Comparison of ENCODE assay signal across 8 cellular contexts in the genomic region with DNA sequence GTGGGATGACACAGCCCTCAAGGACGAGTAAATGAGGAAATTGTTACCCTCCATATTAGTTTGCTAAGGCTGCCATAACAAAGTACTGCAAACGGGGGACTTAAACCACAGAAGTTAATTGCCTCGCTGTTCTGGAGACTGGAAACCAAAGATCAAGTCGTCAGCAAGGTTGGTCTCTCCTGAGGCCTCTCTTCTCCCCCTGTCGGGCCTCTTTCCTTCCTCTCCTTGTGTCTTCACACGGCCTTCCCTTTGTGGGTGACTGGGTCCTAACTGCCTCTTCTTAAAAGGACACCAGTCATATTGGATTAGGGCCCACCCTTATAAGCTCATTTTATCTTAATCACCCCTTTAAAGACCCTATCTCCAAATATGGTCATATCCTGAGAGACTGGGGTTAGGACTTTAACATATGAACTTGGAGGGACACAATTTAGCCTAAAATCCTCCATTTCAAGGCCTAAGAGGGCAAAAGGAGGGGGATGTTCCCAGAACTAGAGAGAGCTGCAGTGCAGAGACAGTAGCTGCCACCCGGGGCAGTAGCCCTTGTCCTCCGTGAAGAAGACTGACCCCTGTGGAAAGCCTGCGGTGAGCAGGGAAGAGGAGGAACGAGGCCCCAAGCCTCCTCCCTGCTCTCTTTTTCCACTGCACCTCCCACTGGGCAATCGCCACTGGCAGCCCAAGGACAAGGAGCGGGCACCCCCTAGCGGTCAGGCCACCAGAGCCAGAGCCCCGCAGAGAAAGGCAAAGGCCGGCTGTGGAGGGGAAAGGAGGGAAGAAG. TPM values are rescaled to one million over a fixed set of nuclear protein-coding genes. Genes with fewer than 3 reads are reported as not detected.
DNase-seq lines count a peak whose midpoint lies in the region; TF ChIP-seq lines count a peak whose summit lies in the region.

No MANE protein-coding gene starts in this region.

- no peak for TF ChIP-seq EP300 in sigmoid colon (IDR thresholded peaks at IDR 0.05)

- H3K4me2 ChIP-seq in Karpas-422 (ENCODE audit: low read depth, low read length, poor library complexity, severe bottlenecking): no peak overlapping the region

- H3K4me1 ChIP-seq in Karpas-422 (ENCODE audit: low read length) (no peaks in the 10 kb centered on the region), sigmoid colon (peaks cover 0 to 10% (median 7%) of the 10 kb centered on the region in 4 donors)

- peak; percentile 17 to 77 (median 65) for TF ChIP-seq CTCF in sigmoid colon (IDR thresholded peaks at IDR 0.05)

- H4K20me1 ChIP-seq in Karpas-422 (ENCODE audit: insufficient read depth, low read depth, low read length): no peaks in the 10 kb centered on the region

- peak; percentile 64 for DNase-seq in GDM1 (lab: John Stamatoyannopoulos, UW)
- peak; percentile 11 for DNase-seq in GOT3 (lab: John Stamatoyannopoulos, UW)
- peak; percentile 83 for DNase-seq in Karpas-422
- peak; percentile 82 for DNase-seq in SW480 (ENCODE audit: low spot score)
- peak; percentile 41 for DNase-seq in amniotic stem cell (lab: John Stamatoyannopoulos, UW)
- DNase-seq in hepatic stellate cell (ENCODE audit: low spot score): peak; percentile 64
- DNase-seq in sigmoid colon: peak; percentile 88
- no peak for DNase-seq in NCI-H2196 (lab: John Stamatoyannopoulos, UW; ENCODE audit: unreplicated experiment)

- intact Hi-C loops in sigmoid colon (cut with DNase I): loop anchor here (2.0 to 10.0 kb wide), 3 partner anchors 69 to 1051 kb away; a partner anchor contains a TSS

- H3K79me2 ChIP-seq in Karpas-422 (ENCODE audit: low read length): no peaks in the 10 kb centered on the region

- H3K27me3 ChIP-seq in Karpas-422 (ENCODE audit: low read length) (no peaks in the 10 kb centered on the region), sigmoid colon (no peaks in the 10 kb centered on the region)

- H3K9me2 ChIP-seq in Karpas-422 (replicated peaks; ENCODE audit: insufficient read depth, low read length): no peaks in the 10 kb centered on the region

- H2AFZ ChIP-seq in Karpas-422 (ENCODE audit: low read length): no peak overlapping the region

- H3K9me3 ChIP-seq in Karpas-422 (ENCODE audit: low read length) (no peaks in the 10 kb centered on the region), sigmoid colon (no peaks in the 10 kb centered on the region)

- no peak overlapping the region for H3K9ac ChIP-seq in Karpas-422 (ENCODE audit: low read length)

- TF ChIP-seq POLR2A in sigmoid colon (IDR thresholded peaks at IDR 0.05): no peak

- no peaks in the 10 kb centered on the region for H3K36me3 ChIP-seq in Karpas-422 (ENCODE audit: insufficient read depth, low read length)
- no peaks in the 10 kb centered on the region for H3K36me3 ChIP-seq in sigmoid colon

- H3K4me3 ChIP-seq in Karpas-422 (ENCODE audit: low read length): no peak overlapping the region
- H3K4me3 ChIP-seq in sigmoid colon: no peak overlapping the region

- 18 to 25% methylated on average over 15 of the region's 15 CpGs for WGBS in sigmoid colon, 2 donors

- no peak overlapping the region for H3K27ac ChIP-seq in Karpas-422 (ENCODE audit: low read length)
- no peak overlapping the region for H3K27ac ChIP-seq in sigmoid colon

RNA-seq across cellular contexts. Expression of a gene that starts 35.0 kb away (rescaled TPM):
- total RNA-seq in Karpas-422 (2014; rRNA removed; shearing (Covaris generic); ENCODE audit: low replicate concordance): not detected in 2 replicates
- under 1 TPM in 1 of 4 donors, not detected in 3; 0.81 TPM for total RNA-seq in sigmoid colon
- polyA plus RNA-seq in sigmoid colon: under 1 TPM in 1 of 3 donors, not detected in 2; 0.04 TPM

RNA-seq across cellular contexts. Expression of a gene that starts 52.9 kb away (rescaled TPM):
- total RNA-seq in Karpas-422 (2014; rRNA removed; shearing (Covaris generic); ENCODE audit: low replicate concordance): 11.8 and 25.3 TPM in 2 replicates
- 10 to 100 TPM in 1 of 4 donors, 1 to 10 TPM in 3; 3.0 to 11.1 (median 6.1) TPM for total RNA-seq in sigmoid colon
- 10 to 100 TPM; 10.3 to 23.4 (median 15.5) TPM for polyA plus RNA-seq in sigmoid colon

RNA-seq across cellular contexts. Expression of a gene that starts 53.0 kb away (rescaled TPM):
- 41.4 and 44.2 TPM in 2 replicates for total RNA-seq in Karpas-422 (2014; rRNA removed; shearing (Covaris generic); ENCODE audit: low replicate concordance)
- total RNA-seq in sigmoid colon: 10 to 100 TPM; 44.4 to 50.4 (median 49.9) TPM
- polyA plus RNA-seq in sigmoid colon: 10 to 100 TPM; 13.8 to 22.5 (median 17.3) TPM
